ENCODE assay signal across 1 cellular context in the genomic region with DNA sequence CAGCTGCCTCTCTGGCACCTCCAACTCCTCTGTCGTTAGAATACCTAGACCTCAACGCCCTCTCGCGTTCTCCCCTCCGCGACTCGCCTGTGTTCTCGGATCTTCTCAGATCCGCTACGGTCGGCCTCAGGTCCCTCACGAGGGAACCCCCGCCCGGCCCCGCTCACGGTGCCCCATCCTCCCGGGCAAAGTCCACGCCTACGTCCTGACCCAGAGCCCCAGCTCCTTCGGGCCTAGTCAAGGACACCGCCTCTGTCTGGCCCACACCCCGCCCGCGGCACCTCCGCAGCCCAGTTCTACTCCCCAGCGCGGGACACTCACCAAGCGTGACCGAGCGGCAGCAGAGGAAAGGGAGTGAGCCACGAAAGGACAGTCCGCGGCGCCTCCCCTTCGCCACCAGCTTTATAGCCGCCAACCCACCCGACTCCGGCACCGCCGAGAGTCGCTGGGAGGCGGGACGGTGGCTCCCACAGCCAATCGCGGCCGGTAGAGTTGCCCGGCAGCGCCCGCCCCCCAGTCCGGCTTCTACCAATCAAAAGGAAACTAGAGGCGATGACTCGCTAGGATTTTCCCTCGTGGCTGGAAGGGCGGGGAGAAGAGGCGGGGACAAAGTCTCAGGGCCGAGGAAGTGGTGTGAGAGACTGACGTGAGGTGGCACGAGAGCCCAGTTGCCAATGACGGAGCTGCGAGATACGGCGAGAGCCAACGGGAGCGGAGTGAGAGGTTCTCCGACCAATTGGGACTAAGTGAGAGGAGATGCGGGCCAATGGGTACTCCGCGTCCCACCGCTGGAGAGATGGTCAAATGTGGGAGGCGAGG.
A peak's percentile ranks its signal among the peaks of the same experiment; 100 is the strongest.
TF ChIP-seq lines count a peak whose summit lies in the region.

A gene (minus strand): TSS at position 378 of the 819 bp plus-strand sequence. CDS start 14,447 bp downstream, outside the sequence.

TF ChIP-seq in WTC11, 78 proteins besides CTCF, POLR2A, EP300 and RAD21 (continued from another document):
- TF ChIP-seq ZNF263 (CRISPR knock-in tag; IDR thresholded peaks at IDR 0.05; ENCODE audit: low read depth) (no peak), GABPB1 (CRISPR knock-in tag; IDR thresholded peaks at IDR 0.05) (peak; percentile 73), SP1 (CRISPR knock-in tag; conservative IDR thresholded peaks at IDR 0.05) (peak; percentile 76), NFE2L1 (CRISPR knock-in tag; IDR thresholded peaks at IDR 0.05) (peak; percentile 58; the same call in 1 of the 2 replicates), FOXP1 (CRISPR knock-in tag; IDR thresholded peaks at IDR 0.05; ENCODE audit: borderline replicate concordance) (peak; percentile 56; the same call in 1 of the 2 replicates), MYBL2 (CRISPR knock-in tag; IDR thresholded peaks at IDR 0.05) (peak; percentile 45; the same call in 1 of the 2 replicates), NFYB (CRISPR knock-in tag; conservative IDR thresholded peaks at IDR 0.05; ENCODE audit: low read depth) (peak; percentile 97)
- TF ChIP-seq, protein P1, sequence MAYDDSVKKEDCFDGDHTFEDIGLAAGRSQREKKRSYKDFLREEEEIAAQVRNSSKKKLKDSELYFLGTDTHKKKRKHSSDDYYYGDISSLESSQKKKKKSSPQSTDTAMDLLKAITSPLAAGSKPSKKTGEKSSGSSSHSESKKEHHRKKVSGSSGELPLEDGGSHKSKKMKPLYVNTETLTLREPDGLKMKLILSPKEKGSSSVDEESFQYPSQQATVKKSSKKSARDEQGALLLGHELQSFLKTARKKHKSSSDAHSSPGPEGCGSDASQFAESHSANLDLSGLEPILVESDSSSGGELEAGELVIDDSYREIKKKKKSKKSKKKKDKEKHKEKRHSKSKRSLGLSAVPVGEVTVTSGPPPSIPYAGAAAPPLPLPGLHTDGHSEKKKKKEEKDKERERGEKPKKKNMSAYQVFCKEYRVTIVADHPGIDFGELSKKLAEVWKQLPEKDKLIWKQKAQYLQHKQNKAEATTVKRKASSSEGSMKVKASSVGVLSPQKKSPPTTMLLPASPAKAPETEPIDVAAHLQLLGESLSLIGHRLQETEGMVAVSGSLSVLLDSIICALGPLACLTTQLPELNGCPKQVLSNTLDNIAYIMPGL (CRISPR knock-in tag; IDR thresholded peaks at IDR 0.05) = 0 out of 2 replicates have a peak, but pooled peaks have one; percentile 35
- TF ChIP-seq, protein P2, sequence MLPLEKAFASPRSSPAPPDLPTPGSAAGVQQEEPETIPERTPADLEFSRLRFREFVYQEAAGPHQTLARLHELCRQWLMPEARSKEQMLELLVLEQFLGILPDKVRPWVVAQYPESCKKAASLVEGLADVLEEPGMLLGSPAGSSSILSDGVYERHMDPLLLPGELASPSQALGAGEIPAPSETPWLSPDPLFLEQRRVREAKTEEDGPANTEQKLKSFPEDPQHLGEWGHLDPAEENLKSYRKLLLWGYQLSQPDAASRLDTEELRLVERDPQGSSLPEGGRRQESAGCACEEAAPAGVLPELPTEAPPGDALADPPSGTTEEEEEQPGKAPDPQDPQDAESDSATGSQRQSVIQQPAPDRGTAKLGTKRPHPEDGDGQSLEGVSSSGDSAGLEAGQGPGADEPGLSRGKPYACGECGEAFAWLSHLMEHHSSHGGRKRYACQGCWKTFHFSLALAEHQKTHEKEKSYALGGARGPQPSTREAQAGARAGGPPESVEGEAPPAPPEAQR (CRISPR knock-in tag; IDR thresholded peaks at IDR 0.05) = no peak
- TF ChIP-seq, protein P3, sequence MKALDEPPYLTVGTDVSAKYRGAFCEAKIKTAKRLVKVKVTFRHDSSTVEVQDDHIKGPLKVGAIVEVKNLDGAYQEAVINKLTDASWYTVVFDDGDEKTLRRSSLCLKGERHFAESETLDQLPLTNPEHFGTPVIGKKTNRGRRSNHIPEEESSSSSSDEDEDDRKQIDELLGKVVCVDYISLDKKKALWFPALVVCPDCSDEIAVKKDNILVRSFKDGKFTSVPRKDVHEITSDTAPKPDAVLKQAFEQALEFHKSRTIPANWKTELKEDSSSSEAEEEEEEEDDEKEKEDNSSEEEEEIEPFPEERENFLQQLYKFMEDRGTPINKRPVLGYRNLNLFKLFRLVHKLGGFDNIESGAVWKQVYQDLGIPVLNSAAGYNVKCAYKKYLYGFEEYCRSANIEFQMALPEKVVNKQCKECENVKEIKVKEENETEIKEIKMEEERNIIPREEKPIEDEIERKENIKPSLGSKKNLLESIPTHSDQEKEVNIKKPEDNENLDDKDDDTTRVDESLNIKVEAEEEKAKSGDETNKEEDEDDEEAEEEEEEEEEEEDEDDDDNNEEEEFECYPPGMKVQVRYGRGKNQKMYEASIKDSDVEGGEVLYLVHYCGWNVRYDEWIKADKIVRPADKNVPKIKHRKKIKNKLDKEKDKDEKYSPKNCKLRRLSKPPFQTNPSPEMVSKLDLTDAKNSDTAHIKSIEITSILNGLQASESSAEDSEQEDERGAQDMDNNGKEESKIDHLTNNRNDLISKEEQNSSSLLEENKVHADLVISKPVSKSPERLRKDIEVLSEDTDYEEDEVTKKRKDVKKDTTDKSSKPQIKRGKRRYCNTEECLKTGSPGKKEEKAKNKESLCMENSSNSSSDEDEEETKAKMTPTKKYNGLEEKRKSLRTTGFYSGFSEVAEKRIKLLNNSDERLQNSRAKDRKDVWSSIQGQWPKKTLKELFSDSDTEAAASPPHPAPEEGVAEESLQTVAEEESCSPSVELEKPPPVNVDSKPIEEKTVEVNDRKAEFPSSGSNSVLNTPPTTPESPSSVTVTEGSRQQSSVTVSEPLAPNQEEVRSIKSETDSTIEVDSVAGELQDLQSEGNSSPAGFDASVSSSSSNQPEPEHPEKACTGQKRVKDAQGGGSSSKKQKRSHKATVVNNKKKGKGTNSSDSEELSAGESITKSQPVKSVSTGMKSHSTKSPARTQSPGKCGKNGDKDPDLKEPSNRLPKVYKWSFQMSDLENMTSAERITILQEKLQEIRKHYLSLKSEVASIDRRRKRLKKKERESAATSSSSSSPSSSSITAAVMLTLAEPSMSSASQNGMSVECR (CRISPR knock-in tag; IDR thresholded peaks at IDR 0.05; ENCODE audit: borderline replicate concordance) = peak; percentile 76; the same call in 1 of the 2 replicates
- TF ChIP-seq, protein P4, sequence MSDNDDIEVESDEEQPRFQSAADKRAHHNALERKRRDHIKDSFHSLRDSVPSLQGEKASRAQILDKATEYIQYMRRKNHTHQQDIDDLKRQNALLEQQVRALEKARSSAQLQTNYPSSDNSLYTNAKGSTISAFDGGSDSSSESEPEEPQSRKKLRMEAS (CRISPR knock-in tag; IDR thresholded peaks at IDR 0.05) = peak; percentile 73; the same call in 1 of the 2 replicates
